8 cellular contexts compared by ENCODE assay signal in the genomic region with DNA sequence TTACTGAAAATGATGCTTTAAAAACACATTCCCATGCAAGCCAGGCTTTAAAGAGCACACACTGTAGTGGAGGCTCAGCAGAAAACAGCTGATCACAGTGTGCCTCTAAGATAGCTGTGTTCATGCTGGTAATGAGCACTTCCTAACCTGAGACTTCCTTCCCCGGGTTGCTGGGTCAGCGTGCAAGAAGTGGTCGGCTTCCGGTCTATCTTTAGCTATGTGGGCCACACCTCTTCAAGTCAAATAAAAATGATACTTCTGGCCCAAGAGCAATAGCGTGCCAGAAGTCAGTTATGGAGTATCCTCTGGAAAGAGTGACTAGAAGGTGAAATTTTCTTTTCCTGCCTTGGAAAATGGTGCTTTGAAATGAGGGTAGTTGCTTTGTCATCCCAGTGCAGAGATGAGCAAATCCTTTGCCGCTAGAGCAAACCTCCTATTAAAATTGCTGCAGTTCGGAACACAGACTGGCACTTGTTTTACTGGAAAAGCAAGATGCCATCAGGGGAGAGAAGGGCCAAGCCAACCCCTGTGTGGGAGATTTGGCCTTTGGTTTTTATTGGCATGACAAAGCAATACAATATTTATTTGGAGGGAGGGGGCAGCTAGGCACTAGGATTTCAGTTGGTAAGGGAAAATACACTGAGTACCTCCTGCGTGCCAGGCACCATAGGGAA.
DNase-seq lines count a peak whose midpoint lies in the region; ATAC-seq and TF ChIP-seq lines count a peak whose summit lies in the region.

No MANE protein-coding gene starts in this region.

- DNase-seq in coronary artery (ENCODE audit: low spot score) (no peak), NCI-H2029 (lab: John Stamatoyannopoulos, UW) (no peak), amniotic stem cell (lab: John Stamatoyannopoulos, UW) (no peak)
- no peak for DNase-seq in natural killer cell treated with Interleukin-12 subunit alpha and Interleukin-12 subunit beta and Interleukin-15 and Interleukin-18, amount 100 ng/mL, for 72 hours (ENCODE audit: low spot score)

- H3K27me3 ChIP-seq in BLaER1, result no peaks in the 10 kb centered on the region
- H3K27me3 ChIP-seq in Loucy (ENCODE audit: insufficient read depth, low read length, poor library complexity, severe bottlenecking), result no peaks in the 10 kb centered on the region

- H3K4me1 ChIP-seq in BLaER1 (peaks cover 51% of the 10 kb centered on the region), Loucy (ENCODE audit: insufficient read depth, low read length, poor library complexity, severe bottlenecking) (peaks cover 22% of the 10 kb centered on the region)

- no peaks in the 10 kb centered on the region for H3K9me3 Mint-ChIP-seq in natural killer cell treated with Interleukin-12 subunit alpha and Interleukin-12 subunit beta and Interleukin-15 and Interleukin-18, amount 100 ng/mL, for 72 hours

- peak overlapping the region; percentile 50 for H3K4me2 ChIP-seq in BLaER1
- H3K4me2 ChIP-seq in Loucy (ENCODE audit: low read depth, low read length, poor library complexity, severe bottlenecking), result peak overlapping the region; percentile 45

- 0 out of 2 replicates have a peak overlapping the region, but pooled peaks have one; percentile 1 for H3K9ac ChIP-seq in BLaER1
- no peak overlapping the region for H3K9ac ChIP-seq in Loucy (ENCODE audit: low read depth, low read length, poor library complexity, severe bottlenecking)

- H3K27ac Mint-ChIP-seq in natural killer cell treated with Interleukin-12 subunit alpha and Interleukin-12 subunit beta and Interleukin-15 and Interleukin-18, amount 100 ng/mL, for 72 hours, result peak overlapping the region; percentile 45 to 90

- peaks cover 100% of the 10 kb centered on the region for H4K20me1 ChIP-seq in BLaER1
- H4K20me1 ChIP-seq in Loucy (ENCODE audit: insufficient read depth, low read length, poor library complexity, severe bottlenecking), result peaks cover 37% of the 10 kb centered on the region

- H3K36me3 Mint-ChIP-seq in natural killer cell treated with Interleukin-12 subunit alpha and Interleukin-12 subunit beta and Interleukin-15 and Interleukin-18, amount 100 ng/mL, for 72 hours, result peaks cover 8% of the 10 kb centered on the region

- H3K4me1 Mint-ChIP-seq in natural killer cell treated with Interleukin-12 subunit alpha and Interleukin-12 subunit beta and Interleukin-15 and Interleukin-18, amount 100 ng/mL, for 72 hours (ENCODE audit: low read depth in 2 of 2), result peaks cover 35 to 37% of the 10 kb centered on the region in 2 donors

- H3K27me3 Mint-ChIP-seq in natural killer cell treated with Interleukin-12 subunit alpha and Interleukin-12 subunit beta and Interleukin-15 and Interleukin-18, amount 100 ng/mL, for 72 hours, result no peaks in the 10 kb centered on the region

- H3K27ac ChIP-seq in BLaER1 (no peak overlapping the region), coronary artery (peak overlapping the region in 1 of 2 donors; percentile 71)

- ATAC-seq in natural killer cell treated with Interleukin-12 subunit alpha and Interleukin-12 subunit beta and Interleukin-15 and Interleukin-18, amount 100 ng/mL, for 72 hours, result peak; percentile 85 to 90
- no peak for ATAC-seq in GM21381 (IDR thresholded peaks at IDR 0.05; ENCODE audit: unreplicated experiment)
- no peak for ATAC-seq in GM21423 (IDR thresholded peaks at IDR 0.05; ENCODE audit: unreplicated experiment)

- no peaks in the 10 kb centered on the region; the same call in 1 of the 2 replicates for H3F3A ChIP-seq in Loucy (ENCODE audit: low read depth)

- no peaks in the 10 kb centered on the region for H3K9me2 ChIP-seq in Loucy (replicated peaks; ENCODE audit: low read depth, low read length)

- no peak for TF ChIP-seq CTCF in Loucy (conservative IDR thresholded peaks at IDR 0.05; ENCODE audit: low read length)
- no peak for TF ChIP-seq CTCF in coronary artery (IDR thresholded peaks at IDR 0.05)

- peak overlapping the region; percentile 53 for H3K4me3 Mint-ChIP-seq in natural killer cell treated with Interleukin-12 subunit alpha and Interleukin-12 subunit beta and Interleukin-15 and Interleukin-18, amount 100 ng/mL, for 72 hours

- H3K36me3 ChIP-seq in BLaER1, result peaks cover 77% of the 10 kb centered on the region
- peaks cover 28% of the 10 kb centered on the region for H3K36me3 ChIP-seq in Loucy (ENCODE audit: insufficient read depth, low read length)

- H3K9me3 ChIP-seq in BLaER1 (no peaks in the 10 kb centered on the region), Loucy (ENCODE audit: insufficient read depth, low read depth, low read length) (no peaks in the 10 kb centered on the region)

- no peak overlapping the region for H2AFZ ChIP-seq in Loucy (ENCODE audit: low read length)

- peaks cover 73% of the 10 kb centered on the region for H3K79me2 ChIP-seq in Loucy (ENCODE audit: insufficient read depth, low read length)

- H3K4me3 ChIP-seq in BLaER1 (no peak overlapping the region), Loucy (ENCODE audit: low read length, poor library complexity, severe bottlenecking) (no peak overlapping the region), coronary artery (peak overlapping the region; percentile 41)

Comparison
In these comparisons a context has a peak if more than half of its experiments do, and no peak if none do; other contexts are left out.
1. ATAC-seq: peak in natural killer cell treated with Interleukin-12 subunit alpha and Interleukin-12 subunit beta and Interleukin-15 and Interleukin-18, amount 100 ng/mL, for 72 hours (2 of 2); none in GM21381 (single experiment) and GM21423 (single experiment).